In the genomic region with DNA sequence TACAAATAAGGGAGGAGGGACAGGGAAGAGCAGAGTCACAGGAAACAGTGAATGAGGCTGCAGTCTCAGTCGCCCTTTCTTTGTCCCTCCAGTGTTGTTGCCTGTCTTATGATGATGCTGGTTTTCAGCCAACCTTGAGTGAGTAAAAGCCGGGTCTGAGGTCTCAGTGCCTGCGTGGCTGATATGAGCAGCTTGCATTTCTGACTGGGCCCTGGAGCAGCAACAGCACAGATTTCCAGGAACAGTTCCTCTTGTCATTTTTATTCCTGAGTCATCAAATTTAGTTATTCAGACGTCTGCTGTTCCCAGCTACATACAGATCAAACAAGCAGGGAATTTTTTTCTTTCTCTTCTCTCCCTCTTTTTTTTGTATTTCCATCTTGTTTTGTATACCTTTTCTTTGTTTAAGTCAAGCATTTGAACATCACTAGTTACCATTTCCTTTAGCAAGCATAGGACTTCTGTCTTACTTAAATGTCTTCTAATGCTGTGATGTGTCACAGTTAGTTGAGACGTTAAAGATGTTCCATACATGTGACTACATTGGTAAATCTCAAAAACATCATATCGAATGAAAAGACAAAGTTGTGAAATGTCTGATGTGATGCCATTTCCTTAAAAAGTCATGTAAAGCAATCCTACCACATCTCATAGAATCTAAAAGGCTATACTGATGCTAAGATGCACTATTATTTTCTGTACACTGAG, we compare ENCODE assay signal across 1 cellular context.
TF ChIP-seq lines count a peak whose summit lies in the region.

No MANE protein-coding gene starts in this region.

TF ChIP-seq in IMR-90, 13 proteins besides CTCF, POLR2A, EP300 and RAD21:
- TF ChIP-seq MAZ (IDR thresholded peaks at IDR 0.05; ENCODE audit: borderline replicate concordance, low read depth, low read length) (no peak), MAFK (IDR thresholded peaks at IDR 0.05; ENCODE audit: low read depth, low read length) (peak; percentile 97), RCOR1 (IDR thresholded peaks at IDR 0.05; ENCODE audit: insufficient replicate concordance, low read length) (no peak), CEBPB (IDR thresholded peaks at IDR 0.05; ENCODE audit: low read depth, low read length) (peak; percentile 21; the same call in 1 of the 2 replicates)
